Comparison of ENCODE assay signal across 23 cellular contexts in genomic region chr1:217184854-217185253, GRCh38.
"Had no signal": no experiment of that assay in that cellular context is flagged by ENCODE, and none has a peak within 500 bp of the region (broad histone marks: within the 10 kb centered on the region; RNA-seq: fewer than 3 reads in every experiment).

No MANE protein-coding gene starts in this region.

- ATAC-seq: foreskin keratinocyte; gastroesophageal sphincter; left lung; lower lobe of right lung; natural killer cell treated with Interleukin-12 subunit alpha and Interleukin-12 subunit beta and Interleukin-15 and Interleukin-18, amount 100 ng/mL, for 72 hours; sciatic nerve; stimulated activated effector memory CD8-positive, alpha-beta T cell treated with anti-CD3 and anti-CD28 coated beads, Interleukin-12 subunit alpha, Interleukin-12 subunit beta, amount 100 ng/mL, for 72 hours had no signal

- H2AFZ ChIP-seq: neural progenitor cell, parathyroid adenoma had no signal

- H3K27me3 ChIP-seq: colonic mucosa, esophagus muscularis mucosa, foreskin keratinocyte, gastroesophageal sphincter, left lung, neural progenitor cell, stomach, thyroid gland, vagina had no signal

- H3K36me3 ChIP-seq: colonic mucosa, esophagus muscularis mucosa, gastroesophageal sphincter, left lung, lower lobe of right lung, neural progenitor cell, prostate gland, stomach, thyroid gland, vagina had no signal

- H3K4me3 ChIP-seq: colonic mucosa, esophagus muscularis mucosa, gastroesophageal sphincter, left lung, lower lobe of right lung, neural progenitor cell, prostate gland, stomach, thyroid gland, vagina had no signal

- H3K4me1 ChIP-seq: colonic mucosa, foreskin keratinocyte, left lung, lower lobe of right lung, neural progenitor cell, prostate gland, stomach, thyroid gland, vagina had no signal

- H3K4me2 ChIP-seq: neural progenitor cell had no signal

- DNase-seq: colonic mucosa; effector CD8-positive, alpha-beta T cell; foreskin keratinocyte; glutamatergic neuron; kidney; left lung; lower lobe of right lung; naive B cell; stimulated activated CD4-positive, alpha-beta T cell treated with anti-CD3 and anti-CD28 coated beads, Interleukin-2, amount 100 ng/mL, for 24 hours; stimulated activated CD4-positive, alpha-beta T cell treated with anti-CD3 and anti-CD28 coated beads, Interleukin-4, amount 100 ng/mL, for 24 hours; stimulated activated naive CD4-positive, alpha-beta T cell treated with Interleukin-2 at 50 U/mL for 16 hours; stomach; trophoblast cell had no signal

- H3K79me2 ChIP-seq: parathyroid adenoma had no signal

- H3K9ac ChIP-seq: neural progenitor cell, parathyroid adenoma had no signal

- H3K9me3 ChIP-seq: colonic mucosa, prostate gland, thyroid gland, vagina had no signal

- H3K27ac ChIP-seq: colonic mucosa, foreskin keratinocyte, left lung, lower lobe of right lung, neural progenitor cell, parathyroid adenoma, prostate gland, stomach, thyroid gland, vagina had no signal
